ENCODE assay signal across 7 cellular contexts in the genomic region with DNA sequence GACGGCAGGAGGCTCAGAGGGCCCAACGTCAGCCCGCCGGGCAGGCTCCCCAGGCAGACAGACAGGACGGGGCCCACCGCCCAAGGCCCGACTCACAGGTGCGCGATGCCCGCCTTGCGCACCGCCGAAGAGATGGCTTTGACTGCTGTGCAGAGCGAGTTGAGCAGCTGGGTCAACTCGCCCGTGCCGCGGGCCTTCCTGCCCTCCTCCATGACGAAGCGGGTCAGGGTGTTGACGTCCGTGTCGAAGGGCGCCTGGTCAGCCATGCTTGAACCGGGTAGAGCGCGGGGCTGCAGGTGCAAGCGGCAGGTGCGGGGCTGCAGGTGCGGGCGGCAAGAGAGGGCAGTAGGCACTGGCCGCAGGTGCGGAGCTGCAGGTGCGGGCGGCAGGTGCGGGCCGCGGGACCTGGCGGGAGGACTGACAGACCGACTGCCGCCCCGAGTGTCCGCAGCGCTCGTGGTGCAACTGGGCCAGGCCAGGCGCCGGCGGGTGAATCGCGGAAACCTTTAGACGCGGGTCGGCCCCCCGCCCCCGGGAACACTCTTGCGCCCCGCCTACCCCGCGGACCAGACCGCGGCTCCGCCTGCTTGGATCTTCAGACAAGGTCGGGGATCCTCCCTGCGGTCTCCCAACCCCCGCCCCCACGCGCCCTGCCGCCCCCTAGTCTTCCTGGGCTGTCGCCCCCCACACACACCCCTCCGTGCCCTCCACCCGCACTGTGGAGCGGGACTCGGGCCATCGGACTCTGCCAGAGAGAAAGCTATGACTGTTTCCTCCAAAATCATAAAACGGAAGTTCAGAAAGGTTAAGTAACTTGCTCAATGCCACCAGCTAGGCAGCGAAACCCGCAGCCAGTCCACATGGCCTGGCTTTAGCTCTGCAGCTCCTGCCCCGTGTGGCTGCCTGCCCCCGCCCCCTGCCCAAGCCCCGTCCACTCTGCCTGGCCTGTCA. TPM values are rescaled to one million over a fixed set of nuclear protein-coding genes. Genes with fewer than 3 reads are reported as not detected.
DNase-seq lines count a peak whose midpoint lies in the region; ATAC-seq and TF ChIP-seq lines count a peak whose summit lies in the region.

A gene (minus strand): TSS at position 474 of the 951 bp plus-strand sequence. CDS start 208 bp downstream, at position 266.

- H3K9me3 ChIP-seq in NT2/D1 (ENCODE audit: insufficient read depth, low read length) (no peaks in the 10 kb centered on the region), psoas muscle (no peaks in the 10 kb centered on the region)

- peaks cover 12% of the 10 kb centered on the region for H3K4me1 ChIP-seq in NT2/D1 (ENCODE audit: insufficient read depth, insufficient read length)
- H3K4me1 ChIP-seq in psoas muscle, result peaks cover 3% of the 10 kb centered on the region

- peak within 1 kb of the TSS; percentile 42 for H3K4me3 ChIP-seq in NT2/D1 (ENCODE audit: insufficient read length, low read depth)
- peak within 1 kb of the TSS; percentile 73 for H3K4me3 ChIP-seq in psoas muscle

- H3K36me3 ChIP-seq in NT2/D1 (ENCODE audit: insufficient read depth, insufficient read length, low read length) (no peaks in the 10 kb centered on the region), psoas muscle (ENCODE audit: insufficient read depth in 1 of 2, low read depth in 1 of 2) (no peaks in the 10 kb centered on the region)

- H3K27ac ChIP-seq in psoas muscle, result no peak within 1 kb of the TSS

- peaks cover 88% of the 10 kb centered on the region for H3K27me3 ChIP-seq in NT2/D1 (ENCODE audit: insufficient read depth, insufficient read length)
- H3K27me3 ChIP-seq in psoas muscle (ENCODE audit: insufficient read depth in 3 of 3, low read length in 2 of 3), result peaks cover 0 to 25% (median 5%) of the 10 kb centered on the region in 3 donors

- TF ChIP-seq CTCF in psoas muscle (IDR thresholded peaks at IDR 0.05), result no peak

- peak; percentile 59 for ATAC-seq in GM21515 (IDR thresholded peaks at IDR 0.05; ENCODE audit: unreplicated experiment)
- ATAC-seq in left cardiac atrium, result peak; percentile 77 to 87
- ATAC-seq in psoas muscle, result peak; percentile 44 to 66 (median 59)

- WGBS in psoas muscle, 3 donors, result 6 to 8% (median 8%) methylated on average over 55 to 80 of the region's 80 CpGs

- DNase-seq in NT2/D1 (ENCODE audit: low read depth, low spot score) (no peak), left cardiac atrium (peak; percentile 73), psoas muscle (peak; percentile 52 to 72), OCI-M1 (lab: John Stamatoyannopoulos, UW) (no peak), NCI-H187 treated with DMSO at 0.1 percent for 48 hours (lab: John Stamatoyannopoulos, UW) (no peak)
- DNase-seq in activated naive CD4-positive, alpha-beta T cell treated with anti-CD3 and anti-CD28 coated beads, Interleukin-2, amount 50 U/mL, for 16 hours, result peak; percentile 45

- H3K9ac ChIP-seq in NT2/D1 (ENCODE audit: insufficient read length, low read depth), result peak within 1 kb of the TSS; percentile 53

- intact Hi-C loops in left cardiac atrium (cut with DNase I) (no loop called here), psoas muscle (cut with DNase I) (no loop called here)

RNA-seq across cellular contexts. Expression of the gene that starts here (rescaled TPM):
- 1 to 10 TPM; 3.4 to 3.5 TPM for total RNA-seq in left cardiac atrium
- total RNA-seq in psoas muscle, result 1 to 10 TPM in 3 of 4 donors, under 1 TPM in 1; 0.51 to 1.4 (median 1.3) TPM
- under 1 TPM; 0.24 to 0.83 (median 0.42) TPM for polyA plus RNA-seq in psoas muscle

Comparison
In these comparisons a context has a peak if more than half of its experiments do, and no peak if none do; other contexts are left out.
1. DNase-seq: peak in activated naive CD4-positive, alpha-beta T cell treated with anti-CD3 and anti-CD28 coated beads, Interleukin-2, amount 50 U/mL, for 16 hours (single experiment), left cardiac atrium (single experiment) and psoas muscle (2 of 2); none in NT2/D1 (single experiment), OCI-M1 (single experiment) and NCI-H187 treated with DMSO at 0.1 percent for 48 hours (single experiment).
2. Peak in every context shown above with its lines, with median percentiles within 50 percentile points of each other: ATAC-seq.